10 cellular contexts compared by ENCODE assay signal in genomic region chr12:11765421-11765816, GRCh38.
DNase-seq lines count a peak whose midpoint lies in the region; ATAC-seq and TF ChIP-seq lines count a peak whose summit lies in the region.
"Had no signal": no experiment of that assay in that cellular context is flagged by ENCODE, and none has a peak within 500 bp of the region (broad histone marks: within the 10 kb centered on the region; RNA-seq: fewer than 3 reads in every experiment).

No MANE protein-coding gene starts in this region.

- no peaks in the 10 kb centered on the region for H3K9me3 Mint-ChIP-seq in activated T-helper 2 cell treated with anti-CD3 and anti-CD28 coated beads, Interferon-gamma antibody, Interleukin-2, Interleukin-4, amounts not matched to agents 10 μg/mL and 5 μg/mL and 100 μg/mL, durations not matched to agents 14 hours and 24 hours and 36 hours

- H3K9me3 ChIP-seq in A673 (ENCODE audit: low read depth, low read length, poor library complexity, severe bottlenecking) (no peaks in the 10 kb centered on the region), muscle layer of colon (ENCODE audit: low read length) (no peaks in the 10 kb centered on the region)
- H3K9me3 ChIP-seq: ovary had no signal

- peak overlapping the region; percentile 87 for H3K27ac Mint-ChIP-seq in activated T-helper 2 cell treated with anti-CD3 and anti-CD28 coated beads, Interferon-gamma antibody, Interleukin-2, Interleukin-4, amounts not matched to agents 10 μg/mL and 5 μg/mL and 100 μg/mL, durations not matched to agents 14 hours and 24 hours and 36 hours

- peak overlapping the region; percentile 24 for H3K4me3 ChIP-seq in A673 (ENCODE audit: low read depth, low read length, poor library complexity, severe bottlenecking)
- H3K4me3 ChIP-seq in muscle layer of colon (ENCODE audit: low read depth in 1 of 2, low read length in 2 of 2) = peak overlapping the region in 1 of 2 donors; percentile 28
- H3K4me3 ChIP-seq: ovary had no signal

- H3K27me3 Mint-ChIP-seq in activated T-helper 2 cell treated with anti-CD3 and anti-CD28 coated beads, Interferon-gamma antibody, Interleukin-2, Interleukin-4, amounts not matched to agents 10 μg/mL and 5 μg/mL and 100 μg/mL, durations not matched to agents 14 hours and 24 hours and 36 hours (ENCODE audit: low read depth) = no peaks in the 10 kb centered on the region

- H3K27me3 ChIP-seq in A673 (replicated peaks; ENCODE audit: insufficient read depth, low read depth, low read length, poor library complexity) = no peaks in the 10 kb centered on the region
- H3K27me3 ChIP-seq in muscle layer of colon (ENCODE audit: control insufficient read depth in 1 of 2, insufficient read depth in 2 of 2, low read length in 2 of 2) = no peaks in the 10 kb centered on the region
- H3K27me3 ChIP-seq: ovary had no signal

- H3K4me3 Mint-ChIP-seq in activated T-helper 2 cell treated with anti-CD3 and anti-CD28 coated beads, Interferon-gamma antibody, Interleukin-2, Interleukin-4, amounts not matched to agents 10 μg/mL and 5 μg/mL and 100 μg/mL, durations not matched to agents 14 hours and 24 hours and 36 hours (ENCODE audit: low read depth) = peak overlapping the region; percentile 63

- H3K9ac ChIP-seq in muscle layer of colon (ENCODE audit: low read length) = peak overlapping the region; percentile 21

- peaks cover 65% of the 10 kb centered on the region for H3K36me3 Mint-ChIP-seq in activated T-helper 2 cell treated with anti-CD3 and anti-CD28 coated beads, Interferon-gamma antibody, Interleukin-2, Interleukin-4, amounts not matched to agents 10 μg/mL and 5 μg/mL and 100 μg/mL, durations not matched to agents 14 hours and 24 hours and 36 hours (ENCODE audit: low read depth)

- H3K36me3 ChIP-seq in A673 (ENCODE audit: insufficient read depth, low read length, poor library complexity, severe bottlenecking) (no peaks in the 10 kb centered on the region), muscle layer of colon (ENCODE audit: insufficient read depth, low read length) (no peaks in the 10 kb centered on the region)
- H3K36me3 ChIP-seq: ovary had no signal

- peak overlapping the region; percentile 97 for H3K27ac ChIP-seq in A673 (ENCODE audit: low read depth, low read length, poor library complexity, severe bottlenecking)
- H3K27ac ChIP-seq in muscle layer of colon (ENCODE audit: low read depth, low read length) = peak overlapping the region; percentile 77
- H3K27ac ChIP-seq: ovary had no signal

- intact Hi-C loops in A673 (cut with micrococcal nuclease; ENCODE audit: unreplicated experiment) = loop anchor here (10.0 kb wide), 1 partner anchor 111 kb away; no protein-coding TSS in a partner anchor
- intact Hi-C loops in activated T-helper 2 cell treated with anti-CD3 and anti-CD28 coated beads, Interferon-gamma antibody, Interleukin-2, Interleukin-4, amounts not matched to agents 10 μg/mL and 5 μg/mL and 100 μg/mL, durations not matched to agents 14 hours and 24 hours and 36 hours (cut with micrococcal nuclease) = loop anchor here (1.0 to 5.0 kb wide), 2 partner anchors 71 to 267 kb away; no protein-coding TSS in a partner anchor

- POLR2A ChIA-PET in A673 (lab: Charles Lee; ENCODE audit: low non-redundant PET) = no interaction called here

- ATAC-seq in GM21526 (IDR thresholded peaks at IDR 0.05; ENCODE audit: low FRiP score, unreplicated experiment) (peak; percentile 30), GM21576 (IDR thresholded peaks at IDR 0.05; ENCODE audit: unreplicated experiment) (no peak), omental fat pad (ENCODE audit: low FRiP score) (no peak)

- H3K4me1 ChIP-seq in A673 (ENCODE audit: insufficient read depth, low read length, poor library complexity, severe bottlenecking) (peaks cover 49% of the 10 kb centered on the region), muscle layer of colon (ENCODE audit: insufficient read depth, low read length) (peaks cover 77% of the 10 kb centered on the region)

- CTCF ChIA-PET in A673 (lab: Charles Lee) = no interaction called here

- BruUV-seq in A673 (replicated peaks; lab: Mats Ljungman, UMichigan) = no TSS peak

- DNase-seq in A673 (ENCODE audit: low spot score) (no peak), omental fat pad (ENCODE audit: low spot score) (no peak), T-helper 9 cell (no peak), NCI-H1092 (lab: John Stamatoyannopoulos, UW) (no peak)
- DNase-seq in activated T-helper 2 cell treated with anti-CD3 and anti-CD28 coated beads, Interferon-gamma antibody, Interleukin-2, Interleukin-4, amounts not matched to agents 10 μg/mL and 5 μg/mL and 100 μg/mL, durations not matched to agents 14 hours and 24 hours and 36 hours (ENCODE audit: low spot score) = no peak
- DNase-seq: NCI-H1436 treated with DMSO at 0.1 percent for 48 hours had no signal

- peaks cover 73% of the 10 kb centered on the region for H3K4me1 Mint-ChIP-seq in activated T-helper 2 cell treated with anti-CD3 and anti-CD28 coated beads, Interferon-gamma antibody, Interleukin-2, Interleukin-4, amounts not matched to agents 10 μg/mL and 5 μg/mL and 100 μg/mL, durations not matched to agents 14 hours and 24 hours and 36 hours (ENCODE audit: low read depth)

- no peak for TF ChIP-seq CTCF in A673 (conservative IDR thresholded peaks at IDR 0.05; ENCODE audit: low read depth, low read length)
- TF ChIP-seq CTCF in omental fat pad (IDR thresholded peaks at IDR 0.05) = no peak
